Comparison of ENCODE assay signal across 23 cellular contexts in genomic region chr19:54335979-54336892, GRCh38. TPM values are rescaled to one million over a fixed set of nuclear protein-coding genes. Genes with fewer than 3 reads are reported as not detected.
DNase-seq lines count a peak whose midpoint lies in the region; ATAC-seq, FAIRE-seq and TF ChIP-seq lines count a peak whose summit lies in the region.
"Had no signal": no experiment of that assay in that cellular context is flagged by ENCODE, and none has a peak within 500 bp of the region (broad histone marks: within the 10 kb centered on the region; RNA-seq: fewer than 3 reads in every experiment).

No MANE protein-coding gene starts in this region.

- WGBS in H1 (ENCODE audit: extremely low coverage in 1 of 2, insufficient coverage in 1 of 2, insufficient read length in 1 of 2, insufficient replicate concordance in 2 of 2, low coverage in 1 of 2, low lambda C conversion rate in 2 of 2, missing lambda C conversion rate in 1 of 2), 2 experiments, result 73% methylated on average over 12 of the region's 12 CpGs; no CpG with 5 or more reads in 1 of the 2 experiments
- WGBS in trophoblast cell (ENCODE audit: extremely low coverage, insufficient coverage, insufficient read length), result no CpG with 5 or more reads among the region's 12 CpGs

- no peaks in the 10 kb centered on the region for H3K36me3 ChIP-seq in BLaER1
- H3K36me3 ChIP-seq in Karpas-422 (ENCODE audit: insufficient read depth, low read length), result no peaks in the 10 kb centered on the region
- H3K36me3 ChIP-seq in H1 (ENCODE audit: control insufficient read depth in 2 of 4, insufficient read depth in 4 of 4, low read length in 3 of 4), result no peaks in the 10 kb centered on the region
- H3K36me3 ChIP-seq in trophoblast cell (ENCODE audit: control insufficient read depth in 1 of 2, insufficient read depth in 2 of 2, low read length in 2 of 2), result no peaks in the 10 kb centered on the region

- no peak overlapping the region for H4K12ac ChIP-seq in trophoblast cell (ENCODE audit: low read depth, low read length)

- H2BK12ac ChIP-seq in H1 (ENCODE audit: low read depth, low read length) (no peak overlapping the region), trophoblast cell (ENCODE audit: low read length) (no peak overlapping the region)

- no peak for FAIRE-seq in H1 (lab: Jason Lieb, UNC)
- FAIRE-seq: A204.1 had no signal

- no peak overlapping the region for H2BK20ac ChIP-seq in H1 (ENCODE audit: low read length)

- H3K9me3 ChIP-seq in BLaER1 (no peaks in the 10 kb centered on the region), Karpas-422 (ENCODE audit: low read length) (no peaks in the 10 kb centered on the region), H1 (ENCODE audit: insufficient read depth in 2 of 2, low read depth in 1 of 2, low read length in 1 of 2) (no peaks in the 10 kb centered on the region), trophoblast cell (ENCODE audit: insufficient read depth, low read depth, low read length) (peaks cover 2% of the 10 kb centered on the region)

- no peak for TF ChIP-seq RAD21 in H1 (IDR thresholded peaks at IDR 0.05 in 1 of 2, conservative IDR thresholded peaks at IDR 0.05 in 1 of 2; ENCODE audit: low read depth in 2 of 2, low read length in 2 of 2)

- H2BK120ac ChIP-seq in H1 (replicated peaks; ENCODE audit: low read depth, low read length) (no peak overlapping the region), trophoblast cell (ENCODE audit: insufficient read depth, low read length, poor library complexity) (no peak overlapping the region)

- no peak for ATAC-seq in GM19035 (IDR thresholded peaks at IDR 0.05; ENCODE audit: unreplicated experiment)
- ATAC-seq in GM18907 (IDR thresholded peaks at IDR 0.05; ENCODE audit: unreplicated experiment), result no peak
- ATAC-seq: PC-3 had no signal

- H4K20me1 ChIP-seq in BLaER1 (no peaks in the 10 kb centered on the region), Karpas-422 (ENCODE audit: insufficient read depth, low read depth, low read length) (no peaks in the 10 kb centered on the region), H1 (replicated peaks in 1 of 2; ENCODE audit: control insufficient read depth in 1 of 2, insufficient read depth in 2 of 2, low read length in 2 of 2) (no peaks in the 10 kb centered on the region)

- no peak overlapping the region for H4K8ac ChIP-seq in H1 (ENCODE audit: extremely low read depth, insufficient read depth, low read length)
- H4K8ac ChIP-seq in trophoblast cell (ENCODE audit: low read depth, low read length), result no peak overlapping the region

- H3K9ac ChIP-seq in BLaER1 (no peak overlapping the region), Karpas-422 (ENCODE audit: low read length) (no peak overlapping the region), H1 (replicated peaks in 1 of 4; ENCODE audit: extremely low read depth in 1 of 4, low read depth in 3 of 4, low read length in 3 of 4) (no peak overlapping the region), trophoblast cell (ENCODE audit: low read length) (no peak overlapping the region)
- H3K9ac ChIP-seq: KMS-11 had no signal

- H2BK5ac ChIP-seq in H1 (ENCODE audit: low read depth, low read length), result no peak overlapping the region
- no peak overlapping the region for H2BK5ac ChIP-seq in trophoblast cell (ENCODE audit: low read depth, low read length, poor library complexity)

- 0 out of 2 replicates have a peak overlapping the region, but pooled peaks have one; percentile 23 for H2BK15ac ChIP-seq in H1 (ENCODE audit: low read length)

- H4K91ac ChIP-seq in H1 (replicated peaks; ENCODE audit: insufficient read length, low read length) (peak overlapping the region; percentile 11), trophoblast cell (ENCODE audit: low read depth, low read length) (no peak overlapping the region)

- CTCF ChIA-PET in H1 (lab: Charles Lee; ENCODE audit: partially characterized antibody), result interaction anchor here (0.9 to 2.4 kb wide), 4 partner anchors 9 to 20 kb away, joined by 3 to 5 read pairs (median 4); no protein-coding TSS in a partner anchor

- H3K4me1 ChIP-seq in BLaER1, result peaks cover 92% of the 10 kb centered on the region
- H3K4me1 ChIP-seq in Karpas-422 (ENCODE audit: low read length), result peaks cover 21% of the 10 kb centered on the region
- H3K4me1 ChIP-seq in H1 (replicated peaks in 1 of 4; ENCODE audit: control insufficient read depth in 3 of 4, insufficient read depth in 4 of 4, low read length in 3 of 4), result no peaks in the 10 kb centered on the region; a peak in 1 of 7 replicates
- no peaks in the 10 kb centered on the region for H3K4me1 ChIP-seq in trophoblast cell (ENCODE audit: control insufficient read depth in 1 of 2, insufficient read depth in 2 of 2, low read length in 2 of 2)

- H3K23ac ChIP-seq in H1 (ENCODE audit: insufficient read length), result no peak overlapping the region
- H3K23ac ChIP-seq in trophoblast cell (ENCODE audit: low read length), result no peak overlapping the region

- no peak for TF ChIP-seq CTCF in H1 (IDR thresholded peaks at IDR 0.05; ENCODE audit: control extremely low read depth in 1 of 3, insufficient read depth in 1 of 3, low read depth in 1 of 3, low read length in 3 of 3)

- no peak for TF ChIP-seq EP300 in H1 (IDR thresholded peaks at IDR 0.05; ENCODE audit: borderline replicate concordance in 1 of 2, low read depth in 2 of 2, low read length in 2 of 2)

- H3K18ac ChIP-seq in H1 (ENCODE audit: extremely low read depth, low read length) (no peak overlapping the region), trophoblast cell (ENCODE audit: low read length) (no peak overlapping the region)

- H3K27ac ChIP-seq in BLaER1 (0 out of 2 replicates have a peak overlapping the region, but pooled peaks have one; percentile 58), Karpas-422 (ENCODE audit: low read length) (no peak overlapping the region), H1 (ENCODE audit: low read depth, low read length) (no peak overlapping the region), trophoblast cell (ENCODE audit: low read depth, low read length) (no peak overlapping the region)
- H3K27ac ChIP-seq: KMS-11 had no signal

- H3K9me2 ChIP-seq in Karpas-422 (replicated peaks; ENCODE audit: insufficient read depth, low read length), result no peaks in the 10 kb centered on the region

- no peaks in the 10 kb centered on the region for H3K23me2 ChIP-seq in H1 (ENCODE audit: low read depth, low read length)

- H3K79me2 ChIP-seq in Karpas-422 (ENCODE audit: low read length), result no peaks in the 10 kb centered on the region
- H3K79me2 ChIP-seq in H1 (ENCODE audit: control insufficient read depth in 1 of 2, insufficient read depth in 2 of 2, low read length in 2 of 2), result no peaks in the 10 kb centered on the region
- no peaks in the 10 kb centered on the region for H3K79me2 ChIP-seq in trophoblast cell (ENCODE audit: control insufficient read depth, insufficient read depth, low read length, poor library complexity)

- no peak overlapping the region for H2AK5ac ChIP-seq in H1 (ENCODE audit: low read depth, low read length)
- H2AK5ac ChIP-seq in trophoblast cell (ENCODE audit: low read length), result no peak overlapping the region

- H3K4me2 ChIP-seq in BLaER1 (peak overlapping the region; percentile 47), Karpas-422 (ENCODE audit: low read depth, low read length, poor library complexity, severe bottlenecking) (no peak overlapping the region), H1 (ENCODE audit: insufficient read depth in 1 of 2, low read depth in 2 of 2, low read length in 2 of 2) (no peak overlapping the region), trophoblast cell (ENCODE audit: low read length) (no peak overlapping the region)
- H3K4me2 ChIP-seq: KMS-11 had no signal

- TF ChIP-seq POLR2A in H1 (IDR thresholded peaks at IDR 0.05; ENCODE audit: control extremely low read depth in 1 of 2, low read depth in 2 of 2, low read length in 2 of 2), result no peak

- DNase-seq in Karpas-422 (peak; percentile 40), H1 (ENCODE audit: low read depth in 1 of 2, low spot score in 2 of 2) (no peak), trophoblast cell (no peak), mucosa of gallbladder (ENCODE audit: low spot score) (no peak), NCI-H2196 (lab: John Stamatoyannopoulos, UW; ENCODE audit: unreplicated experiment) (no peak)
- DNase-seq: CD4-positive, CD25-positive, alpha-beta regulatory T cell; DMS79 treated with DMSO at 0.1 percent for 48 hours; HFFc6; NCI-H1092; NCI-H146; NCI-H2081 treated with DMSO at 0.1 percent for 48 hours; NCI-H510A treated with DMSO at 0.1 percent for 48 hours; NCI-H82; PC-3 had no signal

- no peaks in the 10 kb centered on the region for H3K27me3 ChIP-seq in BLaER1
- H3K27me3 ChIP-seq in Karpas-422 (ENCODE audit: low read length), result 0 out of 2 replicates have a peak, but pooled peaks cover 2% of the 10 kb centered on the region
- no peaks in the 10 kb centered on the region for H3K27me3 ChIP-seq in H1 (replicated peaks in 1 of 4; ENCODE audit: control insufficient read depth in 3 of 4, extremely low read depth in 1 of 4, insufficient read depth in 3 of 4, low read length in 3 of 4)
- H3K27me3 ChIP-seq in trophoblast cell (ENCODE audit: insufficient read depth, low read length), result no peaks in the 10 kb centered on the region

- POLR2A ChIA-PET in H1 (lab: Charles Lee; ENCODE audit: partially characterized antibody), result no interaction called here

- H2AFZ ChIP-seq in Karpas-422 (ENCODE audit: low read length) (no peak overlapping the region), H1 (ENCODE audit: low read length) (no peak overlapping the region), trophoblast cell (ENCODE audit: insufficient read depth, low read length, poor library complexity) (no peak overlapping the region)

- no peak overlapping the region for H3K14ac ChIP-seq in H1 (ENCODE audit: insufficient read length)
- no peak overlapping the region for H3K14ac ChIP-seq in trophoblast cell (ENCODE audit: low read length)

- H3K4me3 ChIP-seq in BLaER1 (no peak overlapping the region), Karpas-422 (ENCODE audit: low read length) (no peak overlapping the region), H1 (ENCODE audit: extremely low read depth in 1 of 4, insufficient read depth in 2 of 4, low read depth in 3 of 4, low read length in 4 of 4) (no peak overlapping the region), trophoblast cell (ENCODE audit: low read depth, low read length) (peak overlapping the region; percentile 56)

- H4K5ac ChIP-seq in H1 (ENCODE audit: insufficient read length, low read depth, low read length), result no peak overlapping the region

- no peak overlapping the region for H3K4ac ChIP-seq in H1 (replicated peaks; ENCODE audit: insufficient read length, low read depth, low read length)
- no peak overlapping the region for H3K4ac ChIP-seq in trophoblast cell (ENCODE audit: low read depth, low read length)

- no peak overlapping the region for H3K56ac ChIP-seq in H1 (replicated peaks; ENCODE audit: insufficient read length, low read depth, low read length)

- H3K79me1 ChIP-seq in H1 (ENCODE audit: low read depth, low read length) (no peaks in the 10 kb centered on the region), trophoblast cell (ENCODE audit: low read length) (no peaks in the 10 kb centered on the region)

RNA-seq across cellular contexts. Expression of gene LILRA4, which starts 2.7 kb away (rescaled TPM):
- 0.75 and 10.5 TPM in 2 replicates for total RNA-seq in Karpas-422 (2014; rRNA removed; shearing (Covaris generic); ENCODE audit: low replicate concordance)
- not detected in 2 replicates for total RNA-seq in H1 (2021; fragmentation: NEBNext Ultra II Directional; extraction: Animal tissue kit (Norgen Biotek cat#: 25700))
- not detected in 2 replicates for polyA plus RNA-seq in H1 (2011; rRNA removed)
- polyA plus RNA-seq in H1 (2011; cell fraction: cytosol; rRNA removed), result not detected
- not detected for polyA plus RNA-seq in H1 (2011; cell fraction: nucleus; rRNA removed)
- not detected in 4 replicates for polyA plus RNA-seq in H1 (2012, experiment 1 of 2)
- not detected for polyA plus RNA-seq in H1 (2012, experiment 2 of 2)
- polyA plus RNA-seq in H1 (2013, experiment 1 of 2), result not detected
- polyA plus RNA-seq in H1 (2013, experiment 2 of 2), result not detected
- not detected in 2 replicates for polyA minus RNA-seq in H1 (2011; rRNA and poly(A)+ RNA removed)
- not detected for polyA minus RNA-seq in H1 (2011; cell fraction: cytosol; rRNA and poly(A)+ RNA removed)
- polyA minus RNA-seq in H1 (2011; cell fraction: nucleus; rRNA and poly(A)+ RNA removed), result not detected
- not detected in 2 replicates for polyA plus RNA-seq in trophoblast cell (2013)
- total RNA-seq in mucosa of gallbladder, result 0.26 TPM
- total RNA-seq: CD4-positive, CD25-positive, alpha-beta regulatory T cell; G401; H4; HFFc6; MCF 10A; PC-3; SK-MEL-5 had no signal
- polyA plus RNA-seq: CD4-positive, CD25-positive, alpha-beta regulatory T cell had no signal

RNA-seq across cellular contexts. Expression of gene LILRA5, which starts 23.3 kb away (rescaled TPM):
- not detected in 2 replicates for total RNA-seq in Karpas-422 (2014; rRNA removed; shearing (Covaris generic); ENCODE audit: low replicate concordance)
- total RNA-seq in H1 (2021; fragmentation: NEBNext Ultra II Directional; extraction: Animal tissue kit (Norgen Biotek cat#: 25700)), result not detected in 2 replicates
- polyA plus RNA-seq in H1 (2011; rRNA removed), result not detected in 2 replicates
- polyA plus RNA-seq in H1 (2011; cell fraction: cytosol; rRNA removed), result not detected
- polyA plus RNA-seq in H1 (2011; cell fraction: nucleus; rRNA removed), result not detected
- polyA plus RNA-seq in H1 (2012, experiment 1 of 2), result not detected in 4 replicates
- polyA plus RNA-seq in H1 (2012, experiment 2 of 2), result not detected
- polyA plus RNA-seq in H1 (2013, experiment 1 of 2), result not detected
- polyA plus RNA-seq in H1 (2013, experiment 2 of 2), result not detected
- polyA minus RNA-seq in H1 (2011; rRNA and poly(A)+ RNA removed), result not detected in 2 replicates
- not detected for polyA minus RNA-seq in H1 (2011; cell fraction: cytosol; rRNA and poly(A)+ RNA removed)
- not detected for polyA minus RNA-seq in H1 (2011; cell fraction: nucleus; rRNA and poly(A)+ RNA removed)
- not detected in 2 replicates for polyA plus RNA-seq in trophoblast cell (2013)
- 1.1 TPM for total RNA-seq in mucosa of gallbladder
- total RNA-seq: CD4-positive, CD25-positive, alpha-beta regulatory T cell; G401; H4; HFFc6; MCF 10A; PC-3; SK-MEL-5 had no signal

RNA-seq across cellular contexts. Expression of gene LAIR1, which starts 28.5 kb away (rescaled TPM):
- total RNA-seq in Karpas-422 (2014; rRNA removed; shearing (Covaris generic); ENCODE audit: low replicate concordance), result 0.15 and 0.61 TPM in 2 replicates
- not detected in 2 replicates for total RNA-seq in H1 (2021; fragmentation: NEBNext Ultra II Directional; extraction: Animal tissue kit (Norgen Biotek cat#: 25700))
- 0.13 and 0.18 TPM in 2 replicates for polyA plus RNA-seq in H1 (2011; rRNA removed)
- 0.21 TPM for polyA plus RNA-seq in H1 (2011; cell fraction: cytosol; rRNA removed)
- 0.19 TPM for polyA plus RNA-seq in H1 (2011; cell fraction: nucleus; rRNA removed)
- polyA plus RNA-seq in H1 (2012, experiment 1 of 2), result 0.04 to 0.16 TPM in 2 of 4 replicates, not detected in the others
- not detected for polyA plus RNA-seq in H1 (2012, experiment 2 of 2)
- polyA plus RNA-seq in H1 (2013, experiment 1 of 2), result 0.10 TPM
- polyA plus RNA-seq in H1 (2013, experiment 2 of 2), result 0.09 TPM
- 0.50 TPM in 1 of 2 replicates, not detected in the other for polyA minus RNA-seq in H1 (2011; rRNA and poly(A)+ RNA removed)
- not detected for polyA minus RNA-seq in H1 (2011; cell fraction: cytosol; rRNA and poly(A)+ RNA removed)
- 1.3 TPM for polyA minus RNA-seq in H1 (2011; cell fraction: nucleus; rRNA and poly(A)+ RNA removed)
- not detected in 2 replicates for polyA plus RNA-seq in trophoblast cell (2013)
- total RNA-seq in mucosa of gallbladder, result 36.1 TPM
- total RNA-seq: G401, HFFc6, MCF 10A, PC-3, SK-MEL-5 had no signal

RNA-seq across cellular contexts. Expression of gene LILRB2, which starts 55.3 kb away (rescaled TPM):
- total RNA-seq in Karpas-422 (2014; rRNA removed; shearing (Covaris generic); ENCODE audit: low replicate concordance), result 0.22 and 0.61 TPM in 2 replicates
- total RNA-seq in H1 (2021; fragmentation: NEBNext Ultra II Directional; extraction: Animal tissue kit (Norgen Biotek cat#: 25700)), result not detected in 2 replicates
- polyA plus RNA-seq in H1 (2011; rRNA removed), result not detected in 2 replicates
- not detected for polyA plus RNA-seq in H1 (2011; cell fraction: cytosol; rRNA removed)
- polyA plus RNA-seq in H1 (2011; cell fraction: nucleus; rRNA removed), result not detected
- not detected in 4 replicates for polyA plus RNA-seq in H1 (2012, experiment 1 of 2)
- polyA plus RNA-seq in H1 (2012, experiment 2 of 2), result not detected
- polyA plus RNA-seq in H1 (2013, experiment 1 of 2), result not detected
- not detected for polyA plus RNA-seq in H1 (2013, experiment 2 of 2)
- not detected in 2 replicates for polyA minus RNA-seq in H1 (2011; rRNA and poly(A)+ RNA removed)
- not detected for polyA minus RNA-seq in H1 (2011; cell fraction: cytosol; rRNA and poly(A)+ RNA removed)
- not detected for polyA minus RNA-seq in H1 (2011; cell fraction: nucleus; rRNA and poly(A)+ RNA removed)
- not detected in 2 replicates for polyA plus RNA-seq in trophoblast cell (2013)
- 3.3 TPM for total RNA-seq in mucosa of gallbladder
- total RNA-seq: CD4-positive, CD25-positive, alpha-beta regulatory T cell; G401; H4; HFFc6; MCF 10A; PC-3; SK-MEL-5 had no signal

Comparison
In these comparisons a context has a peak if more than half of its experiments do, and no peak if none do; other contexts are left out.
1. RNA of gene LAIR1, which starts 28.5 kb away (total RNA-seq): 36.1 TPM in mucosa of gallbladder (single experiment); 0.15 to 0.61 TPM in Karpas-422 and not detected in H1; every median in the first group is over 10 times any median in the second.